ENCODE assay signal across 8 cellular contexts in genomic region chr2:47058061-47058931, GRCh38.
A peak's percentile ranks its signal among the peaks of the same experiment; 100 is the strongest.
DNase-seq lines count a peak whose midpoint lies in the region; ATAC-seq and TF ChIP-seq lines count a peak whose summit lies in the region.

No MANE protein-coding gene starts in this region.

- ATAC-seq in PC-3: no peak

- H3K9ac ChIP-seq in PC-3 (ENCODE audit: low read length): no peak overlapping the region

- H3K4me1 ChIP-seq in esophagus muscularis mucosa: peaks cover 65 to 89% (median 79%) of the 10 kb centered on the region in 4 donors
- H3K4me1 ChIP-seq in ovary (ENCODE audit: insufficient read depth): peaks cover 33% of the 10 kb centered on the region
- H3K4me1 ChIP-seq in PC-3 (ENCODE audit: insufficient read depth, low read length): no peaks in the 10 kb centered on the region

- H3K4me3 ChIP-seq in esophagus muscularis mucosa: no peak overlapping the region
- no peak overlapping the region for H3K4me3 ChIP-seq in ovary
- no peak overlapping the region for H3K4me3 ChIP-seq in PC-3 (ENCODE audit: low read length)

- H3F3A ChIP-seq in PC-3 (ENCODE audit: low read length, unreplicated experiment): no peaks in the 10 kb centered on the region

- 54% methylated on average over 4 of the region's 11 CpGs for WGBS in esophagus muscularis mucosa
- WGBS in ovary, 3 donors: 42 to 55% (median 46%) methylated on average over 11 of the region's 11 CpGs

- H3K9me2 ChIP-seq in PC-3 (replicated peaks; ENCODE audit: low read length): no peaks in the 10 kb centered on the region

- H3K36me3 ChIP-seq in esophagus muscularis mucosa (peaks cover 0 to 29% (median 15%) of the 10 kb centered on the region in 4 donors), ovary (no peaks in the 10 kb centered on the region), PC-3 (ENCODE audit: low read depth, low read length) (no peaks in the 10 kb centered on the region)

- no peak overlapping the region for H3K4me2 ChIP-seq in PC-3 (ENCODE audit: low read length)

- no peaks in the 10 kb centered on the region for H3K79me2 ChIP-seq in PC-3 (ENCODE audit: low read length)

- intact Hi-C loops in esophagus muscularis mucosa (cut with DNase I): no loop called here
- intact Hi-C loops in ovary (cut with DNase I): loop anchor here in 1 of 4 donors (10.0 kb wide), 1 partner anchor 53 kb away; no protein-coding TSS in a partner anchor
- intact Hi-C loops in PC-3 (cut with micrococcal nuclease): no loop called here

- TF ChIP-seq POLR2A in esophagus muscularis mucosa (IDR thresholded peaks at IDR 0.05; ENCODE audit: low read depth): no peak
- TF ChIP-seq POLR2A in ovary (IDR thresholded peaks at IDR 0.05): no peak

- H2AFZ ChIP-seq in PC-3 (ENCODE audit: low read length): no peak overlapping the region

- H4K20me1 ChIP-seq in PC-3 (ENCODE audit: low read length): no peaks in the 10 kb centered on the region

- TF ChIP-seq EP300 in esophagus muscularis mucosa (IDR thresholded peaks at IDR 0.05): no peak
- TF ChIP-seq EP300 in ovary (IDR thresholded peaks at IDR 0.05): no peak

- H3K27ac ChIP-seq in esophagus muscularis mucosa (replicated peaks in 1 of 4): peak overlapping the region; percentile 79 to 87 (median 84)
- H3K27ac ChIP-seq in ovary: peak overlapping the region; percentile 21 to 30
- H3K27ac ChIP-seq in PC-3 (ENCODE audit: low read length): no peak overlapping the region

- TF ChIP-seq CTCF in esophagus muscularis mucosa (IDR thresholded peaks at IDR 0.05) (no peak), ovary (IDR thresholded peaks at IDR 0.05) (no peak), GM20000 (IDR thresholded peaks at IDR 0.05; ENCODE audit: extremely low read depth, missing control alignments) (no peak), PC-3 (conservative IDR thresholded peaks at IDR 0.05; ENCODE audit: low read depth, low read length) (no peak)

- H3K27me3 ChIP-seq in esophagus muscularis mucosa (no peaks in the 10 kb centered on the region), ovary (no peaks in the 10 kb centered on the region), PC-3 (ENCODE audit: low read length) (no peaks in the 10 kb centered on the region)

- CTCF ChIA-PET in PC-3 (lab: Charles Lee): no interaction called here

- DNase-seq in GM03348 (ENCODE audit: low spot score): peak; percentile 78
- peak; percentile 96 for DNase-seq in NCI-H82 (lab: John Stamatoyannopoulos, UW)
- DNase-seq in esophagus muscularis mucosa (ENCODE audit: extremely low spot score): no peak
- DNase-seq in ovary: peak in 1 of 5 donors; percentile 72
- DNase-seq in GM20000 (ENCODE audit: low spot score): no peak
- no peak for DNase-seq in PC-3
- DNase-seq in activated effector memory CD4-positive, alpha-beta T cell treated with anti-CD3 and anti-CD28 coated beads, Interleukin-2, amount 50 U/mL, for 16 hours: no peak
- no peak for DNase-seq in NK-92 (lab: John Stamatoyannopoulos, UW; ENCODE audit: unreplicated experiment)

- H3K9me3 ChIP-seq in esophagus muscularis mucosa: no peaks in the 10 kb centered on the region
- no peaks in the 10 kb centered on the region for H3K9me3 ChIP-seq in ovary
- no peaks in the 10 kb centered on the region for H3K9me3 ChIP-seq in PC-3 (ENCODE audit: low read length)

- BruUV-seq in PC-3 (replicated peaks; lab: Mats Ljungman, UMichigan): no TSS peak

- POLR2A ChIA-PET in PC-3 (lab: Charles Lee; ENCODE audit: unreplicated experiment): no interaction called here

Comparison
In these comparisons a context has a peak if more than half of its experiments do, and no peak if none do; other contexts are left out.
1. DNase-seq: peak in GM03348 (single experiment) and NCI-H82 (single experiment); none in esophagus muscularis mucosa (single experiment), GM20000 (single experiment), PC-3 (single experiment), activated effector memory CD4-positive, alpha-beta T cell treated with anti-CD3 and anti-CD28 coated beads, Interleukin-2, amount 50 U/mL, for 16 hours (single experiment) and NK-92 (single experiment).